In the genomic region with DNA sequence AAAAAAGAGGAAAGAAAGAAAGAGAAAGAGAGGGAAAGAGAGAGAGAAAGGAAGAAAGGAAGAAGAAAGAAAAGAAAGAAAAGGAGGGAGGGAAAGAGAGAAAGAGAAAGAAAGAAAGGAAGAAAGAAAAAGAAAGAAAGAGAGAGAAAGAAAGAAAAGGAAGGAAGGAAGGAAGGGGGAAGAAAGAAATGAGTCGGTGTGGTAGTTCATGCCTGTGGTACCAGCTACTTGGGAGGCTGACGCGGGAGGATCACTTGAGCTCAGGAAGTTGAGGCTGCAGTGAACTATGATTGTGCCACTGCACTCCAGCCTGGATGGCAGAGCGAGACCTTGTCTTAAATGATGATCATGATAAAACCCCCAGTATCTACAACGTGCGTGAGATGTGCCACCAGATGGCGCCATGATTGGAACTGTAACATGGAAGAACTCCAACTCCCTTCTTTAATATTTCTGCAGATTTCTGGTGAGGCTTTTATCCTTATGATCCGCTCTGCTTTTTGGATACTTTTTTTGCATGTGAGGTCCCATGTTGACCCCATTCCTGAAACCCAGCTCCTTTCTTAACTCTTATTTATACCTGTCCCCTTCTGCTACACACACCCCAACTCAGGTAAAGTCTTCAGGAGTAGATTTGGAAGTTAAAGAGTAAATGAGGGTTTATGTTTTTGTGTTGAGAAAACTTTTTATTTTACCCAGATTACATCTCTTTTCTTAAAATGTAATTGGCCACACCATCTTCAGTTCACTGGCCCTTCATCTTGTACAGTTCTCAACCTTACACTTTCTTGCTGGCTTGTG, we compare ENCODE assay signal across 1 cellular context.
TF ChIP-seq lines count a peak whose summit lies in the region.

No MANE protein-coding gene starts in this region.

TF ChIP-seq in endothelial cell of umbilical vein, 7 proteins besides CTCF, POLR2A, EP300 and RAD21:
- TF ChIP-seq FOS (IDR thresholded peaks at IDR 0.05; ENCODE audit: borderline replicate concordance, insufficient read depth, low read length), result no peak
- no peak for TF ChIP-seq MYC (IDR thresholded peaks at IDR 0.05; ENCODE audit: low read depth, low read length)
- TF ChIP-seq, protein P1, sequence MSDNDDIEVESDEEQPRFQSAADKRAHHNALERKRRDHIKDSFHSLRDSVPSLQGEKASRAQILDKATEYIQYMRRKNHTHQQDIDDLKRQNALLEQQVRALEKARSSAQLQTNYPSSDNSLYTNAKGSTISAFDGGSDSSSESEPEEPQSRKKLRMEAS (IDR thresholded peaks at IDR 0.05; ENCODE audit: insufficient read depth, insufficient read length), result no peak
- no peak for TF ChIP-seq POLR2AphosphoS5 (IDR thresholded peaks at IDR 0.05; ENCODE audit: insufficient read depth, low read depth, low read length)
- no peak for TF ChIP-seq EZH2 (IDR thresholded peaks at IDR 0.05; ENCODE audit: borderline replicate concordance, low read depth, low read length, severe bottlenecking)
